19 cellular contexts compared by ENCODE assay signal in genomic region chr9:92617195-92617813, GRCh38. TPM values are rescaled to one million over a fixed set of nuclear protein-coding genes. Genes with fewer than 3 reads are reported as not detected.
A peak's percentile ranks its signal among the peaks of the same experiment; 100 is the strongest.
DNase-seq lines count a peak whose midpoint lies in the region; ATAC-seq lines count a peak whose summit lies in the region.
"Had no signal": no experiment of that assay in that cellular context is flagged by ENCODE, and none has a peak within 500 bp of the region (broad histone marks: within the 10 kb centered on the region; RNA-seq: fewer than 3 reads in every experiment).

No MANE protein-coding gene starts in this region.

- H3K36me3 Mint-ChIP-seq in activated CD4-positive, alpha-beta T cell treated with anti-CD3 and anti-CD28 coated beads, Interleukin-2, amount 10 ng/mL, durations not matched to agents 24 days and 14 days (ENCODE audit: low read depth) = peaks cover 31% of the 10 kb centered on the region

- H3K27ac ChIP-seq in duodenal mucosa (ENCODE audit: low read depth, low read length) (peak overlapping the region; percentile 41), muscle layer of duodenum (ENCODE audit: low read length) (peak overlapping the region; percentile 88), temporal lobe (ENCODE audit: low read depth, low read length) (peak overlapping the region; percentile 46)
- H3K27ac ChIP-seq: 22Rv1, BLaER1 had no signal

- H3K27ac Mint-ChIP-seq in activated CD4-positive, alpha-beta T cell treated with anti-CD3 and anti-CD28 coated beads, Interleukin-2, amount 10 ng/mL, durations not matched to agents 24 days and 14 days = peak overlapping the region; percentile 41
- H3K27ac Mint-ChIP-seq: activated naive CD8-positive, alpha-beta T cell treated with anti-CD3 and anti-CD28 coated beads for 36 hours; T-cell; WTC11 had no signal

- no peaks in the 10 kb centered on the region for H3K27me3 ChIP-seq in duodenal mucosa (ENCODE audit: control insufficient read depth in 1 of 2, insufficient read depth in 2 of 2, low read length in 2 of 2)
- no peaks in the 10 kb centered on the region for H3K27me3 ChIP-seq in muscle layer of duodenum (ENCODE audit: low read depth, low read length)
- H3K27me3 ChIP-seq: BLaER1 had no signal

- no peaks in the 10 kb centered on the region for H3K4me1 Mint-ChIP-seq in activated CD4-positive, alpha-beta T cell treated with anti-CD3 and anti-CD28 coated beads, Interleukin-2, amount 10 ng/mL, durations not matched to agents 24 days and 14 days
- H3K4me1 Mint-ChIP-seq: activated naive CD8-positive, alpha-beta T cell treated with anti-CD3 and anti-CD28 coated beads for 36 hours; central memory CD8-positive, alpha-beta T cell; T-cell; WTC11 had no signal

- intact Hi-C loops in activated CD4-positive, alpha-beta T cell treated with anti-CD3 and anti-CD28 coated beads, Interleukin-2, amount 10 ng/mL, durations not matched to agents 24 days and 14 days (cut with micrococcal nuclease) = no loop called here
- intact Hi-C loops in posterior cingulate gyrus (cut with DNase I) = loop anchor here (10.0 kb wide), 1 partner anchor 113 kb away; no protein-coding TSS in a partner anchor

- H3K4me3 ChIP-seq in duodenal mucosa (ENCODE audit: low read depth in 1 of 2, low read length in 2 of 2) (no peak overlapping the region), muscle layer of duodenum (ENCODE audit: low read depth in 1 of 2, low read length in 2 of 2) (peak overlapping the region in 1 of 2 donors; percentile 21)
- H3K4me3 ChIP-seq: BLaER1 had no signal

- H3K4me3 Mint-ChIP-seq in activated CD4-positive, alpha-beta T cell treated with anti-CD3 and anti-CD28 coated beads, Interleukin-2, amount 10 ng/mL, durations not matched to agents 24 days and 14 days = no peak overlapping the region
- H3K4me3 Mint-ChIP-seq: activated naive CD8-positive, alpha-beta T cell treated with anti-CD3 and anti-CD28 coated beads for 36 hours; central memory CD8-positive, alpha-beta T cell; T-cell; WTC11 had no signal

- ATAC-seq in GM19035 (IDR thresholded peaks at IDR 0.05; ENCODE audit: unreplicated experiment) = no peak
- ATAC-seq: T-cell, WTC11 had no signal

- no peak overlapping the region for H3K9ac ChIP-seq in duodenal mucosa (ENCODE audit: low read depth in 1 of 2, low read length in 2 of 2)
- H3K9ac ChIP-seq: BLaER1 had no signal

- no peaks in the 10 kb centered on the region for H3K9me3 Mint-ChIP-seq in activated CD4-positive, alpha-beta T cell treated with anti-CD3 and anti-CD28 coated beads, Interleukin-2, amount 10 ng/mL, durations not matched to agents 24 days and 14 days
- H3K9me3 Mint-ChIP-seq: activated naive CD8-positive, alpha-beta T cell treated with anti-CD3 and anti-CD28 coated beads for 36 hours; central memory CD8-positive, alpha-beta T cell; T-cell; WTC11 had no signal

- no peaks in the 10 kb centered on the region for H3K27me3 Mint-ChIP-seq in activated CD4-positive, alpha-beta T cell treated with anti-CD3 and anti-CD28 coated beads, Interleukin-2, amount 10 ng/mL, durations not matched to agents 24 days and 14 days
- H3K27me3 Mint-ChIP-seq: activated naive CD8-positive, alpha-beta T cell treated with anti-CD3 and anti-CD28 coated beads for 36 hours; central memory CD8-positive, alpha-beta T cell; T-cell had no signal

- H3K4me1 ChIP-seq in duodenal mucosa (ENCODE audit: control insufficient read depth in 1 of 2, insufficient read depth in 2 of 2, low read length in 2 of 2) (peaks cover 0 to 8% of the 10 kb centered on the region in 2 donors), muscle layer of duodenum (ENCODE audit: control insufficient read depth in 1 of 2, insufficient read depth in 2 of 2, low read length in 2 of 2) (peaks cover 18 to 48% of the 10 kb centered on the region in 2 donors)

- no peak for DNase-seq in activated CD4-positive, alpha-beta T cell treated with anti-CD3 and anti-CD28 coated beads, Interleukin-2, amount 10 ng/mL, durations not matched to agents 24 days and 14 days
- DNase-seq in activated CD4-positive, alpha-beta T cell treated with anti-CD3 and anti-CD28 coated beads, Interleukin-2, amount 50 U/mL, for 48 hours = no peak
- DNase-seq in posterior cingulate gyrus (no peak), T-helper 1 cell (no peak)
- DNase-seq: activated naive CD8-positive, alpha-beta T cell treated with anti-CD3 and anti-CD28 coated beads for 36 hours; DMS53; midbrain; NCI-H1048; RPMI8226; stimulated activated CD4-positive, alpha-beta T cell treated with anti-CD3 and anti-CD28 coated beads, Interleukin-15, amount 100 ng/mL, for 24 hours; T-cell had no signal

- H3K36me3 ChIP-seq in duodenal mucosa (ENCODE audit: control insufficient read depth in 1 of 2, insufficient read depth in 2 of 2, low read length in 2 of 2) (peaks cover 20 to 62% of the 10 kb centered on the region in 2 donors), muscle layer of duodenum (ENCODE audit: control insufficient read depth in 1 of 2, insufficient read depth in 2 of 2, low read length in 2 of 2) (peaks cover 10 to 31% of the 10 kb centered on the region in 2 donors)

- H3K9me3 ChIP-seq in duodenal mucosa (ENCODE audit: control insufficient read depth in 1 of 2, low read length in 2 of 2) = no peaks in the 10 kb centered on the region
- H3K9me3 ChIP-seq in muscle layer of duodenum (ENCODE audit: control insufficient read depth in 1 of 2, low read length in 2 of 2) = no peaks in the 10 kb centered on the region
- H3K9me3 ChIP-seq: BLaER1 had no signal

RNA-seq across cellular contexts. Expression of gene IPPK, which starts 52.6 kb away (rescaled TPM):
- 13.5 and 15.6 TPM in 2 replicates for total RNA-seq in activated CD4-positive, alpha-beta T cell treated with anti-CD3 and anti-CD28 coated beads, Interleukin-2, amount 10 ng/mL, durations not matched to agents 24 days and 14 days
- 9.3 TPM for total RNA-seq in temporal lobe
